16 cellular contexts compared by ENCODE assay signal in genomic region chr20:23152902-23153301, GRCh38.
DNase-seq lines count a peak whose midpoint lies in the region; ATAC-seq, FAIRE-seq and TF ChIP-seq lines count a peak whose summit lies in the region.
"Had no signal": no experiment of that assay in that cellular context is flagged by ENCODE, and none has a peak within 500 bp of the region (broad histone marks: within the 10 kb centered on the region; RNA-seq: fewer than 3 reads in every experiment).

No MANE protein-coding gene starts in this region.

- no peaks in the 10 kb centered on the region for H3K27me3 Mint-ChIP-seq in astrocyte (ENCODE audit: low read depth, unreplicated experiment)
- H3K27me3 Mint-ChIP-seq: activated CD4-positive, alpha-beta T cell treated with anti-CD3 and anti-CD28 coated beads, Interleukin-2, amount 10 ng/mL, durations not matched to agents 7 days and 5 days had no signal

- H3K27me3 ChIP-seq in HCT116 (ENCODE audit: insufficient read depth, low read length) (no peaks in the 10 kb centered on the region), astrocyte (ENCODE audit: insufficient read depth, low read length) (no peaks in the 10 kb centered on the region), mesenchymal stem cell (ENCODE audit: control insufficient read depth in 1 of 2, insufficient read depth in 1 of 2, low read length in 2 of 2) (no peaks in the 10 kb centered on the region), upper lobe of left lung (no peaks in the 10 kb centered on the region)

- no peak overlapping the region for H3K14ac ChIP-seq in mesenchymal stem cell (ENCODE audit: low read length in 2 of 2)

- H3K9ac ChIP-seq in HCT116 (ENCODE audit: low read length) (no peak overlapping the region), astrocyte (ENCODE audit: low read length) (peak overlapping the region; percentile 4), mesenchymal stem cell (ENCODE audit: low read length) (peak overlapping the region; percentile 69)

- H3K36me3 Mint-ChIP-seq in astrocyte (ENCODE audit: low read depth, unreplicated experiment): no peaks in the 10 kb centered on the region

- H3K36me3 ChIP-seq in HCT116 (ENCODE audit: control insufficient read depth in 1 of 2, insufficient read depth in 2 of 2, low read length in 2 of 2) (no peaks in the 10 kb centered on the region), astrocyte (ENCODE audit: insufficient read depth, low read length) (no peaks in the 10 kb centered on the region), mesenchymal stem cell (ENCODE audit: control insufficient read depth in 1 of 2, insufficient read depth in 2 of 2, low read depth in 1 of 2, low read length in 2 of 2) (no peaks in the 10 kb centered on the region), upper lobe of left lung (no peaks in the 10 kb centered on the region)

- 100% methylated on average over 2 of the region's 3 CpGs for WGBS in mesenchymal stem cell
- WGBS in upper lobe of left lung, 2 donors: 88 to 92% methylated on average over 3 of the region's 3 CpGs

- H3K79me1 ChIP-seq in mesenchymal stem cell (replicated peaks; ENCODE audit: low read length, poor library complexity, severe bottlenecking): no peaks in the 10 kb centered on the region

- no peak overlapping the region for H2AK5ac ChIP-seq in mesenchymal stem cell (ENCODE audit: low read length, severe bottlenecking)

- no peak for TF ChIP-seq RAD21 in HCT116 (IDR thresholded peaks at IDR 0.05; ENCODE audit: low read depth)

- no peak overlapping the region for H3K4me3 ChIP-seq in HCT116 (replicated peaks in 1 of 2; ENCODE audit: low read depth in 1 of 2, low read length in 2 of 2)
- H3K4me3 ChIP-seq in astrocyte (ENCODE audit: insufficient read depth, low read depth, low read length): no peak overlapping the region
- no peak overlapping the region for H3K4me3 ChIP-seq in mesenchymal stem cell (ENCODE audit: insufficient read depth in 1 of 2, low read depth in 1 of 2, low read length in 2 of 2)
- H3K4me3 ChIP-seq in upper lobe of left lung: no peak overlapping the region

- intact Hi-C loops in HCT116 (cut with micrococcal nuclease): loop anchor here (10.0 kb wide), 1 partner anchor 778 kb away; no protein-coding TSS in a partner anchor

- TF ChIP-seq EP300 in upper lobe of left lung (IDR thresholded peaks at IDR 0.05): no peak

- no peak overlapping the region for H3K27ac Mint-ChIP-seq in astrocyte (ENCODE audit: unreplicated experiment)
- H3K27ac Mint-ChIP-seq: activated CD4-positive, alpha-beta T cell treated with anti-CD3 and anti-CD28 coated beads, Interleukin-2, amount 10 ng/mL, durations not matched to agents 7 days and 5 days; B cell had no signal

- H2BK12ac ChIP-seq in mesenchymal stem cell (ENCODE audit: low read length in 2 of 2): no peak overlapping the region

- H3K79me2 ChIP-seq in HCT116 (ENCODE audit: insufficient read depth, low read length) (no peaks in the 10 kb centered on the region), astrocyte (ENCODE audit: insufficient read depth, low read length) (no peaks in the 10 kb centered on the region)

- ATAC-seq in HCT116: no peak
- no peak for ATAC-seq in upper lobe of left lung (ENCODE audit: low FRiP score in 2 of 2)

- H3K4me3 Mint-ChIP-seq in astrocyte (ENCODE audit: unreplicated experiment): no peak overlapping the region
- H3K4me3 Mint-ChIP-seq: activated CD4-positive, alpha-beta T cell treated with anti-CD3 and anti-CD28 coated beads, Interleukin-2, amount 10 ng/mL, durations not matched to agents 7 days and 5 days; B cell had no signal

- H3K4me1 ChIP-seq in HCT116 (ENCODE audit: control insufficient read depth in 1 of 2, insufficient read depth in 2 of 2, low read length in 2 of 2) (peaks cover 23 to 79% of the 10 kb centered on the region in 2 experiments), astrocyte (ENCODE audit: insufficient read depth, low read length) (peaks cover 39% of the 10 kb centered on the region), mesenchymal stem cell (ENCODE audit: control insufficient read depth, insufficient read depth, low read depth, low read length) (peaks cover 28% of the 10 kb centered on the region), upper lobe of left lung (peaks cover 38 to 63% (median 51%) of the 10 kb centered on the region in 4 donors)

- POLR2A ChIA-PET in HCT116 (lab: Charles Lee) (interaction anchor here (0.5 kb wide), 1 partner anchor 1850 kb away, joined by 3 read pairs; the partner anchor contains the start of gene XRN2), RWPE1 (lab: Yijun Ruan, JAX; ENCODE audit: low non-redundant PET) (no interaction called here)

- peaks cover 2% of the 10 kb centered on the region for H3K9me3 Mint-ChIP-seq in astrocyte (ENCODE audit: unreplicated experiment)
- H3K9me3 Mint-ChIP-seq: activated CD4-positive, alpha-beta T cell treated with anti-CD3 and anti-CD28 coated beads, Interleukin-2, amount 10 ng/mL, durations not matched to agents 7 days and 5 days had no signal

- peak overlapping the region; percentile 20 for H2AFZ ChIP-seq in HCT116 (ENCODE audit: low read depth, low read length, poor library complexity, severe bottlenecking)
- no peak overlapping the region for H2AFZ ChIP-seq in astrocyte (ENCODE audit: low read depth, low read length)
- H2AFZ ChIP-seq in mesenchymal stem cell (ENCODE audit: low read depth, low read length): no peak overlapping the region

- no peak overlapping the region for H3K18ac ChIP-seq in mesenchymal stem cell (ENCODE audit: low read depth in 1 of 2, low read length in 2 of 2)

- no peak overlapping the region for H3K27ac ChIP-seq in HCT116 (ENCODE audit: low read depth, low read length)
- peak overlapping the region; percentile 60 for H3K27ac ChIP-seq in astrocyte (ENCODE audit: low read depth, low read length)
- H3K27ac ChIP-seq in mesenchymal stem cell (ENCODE audit: low read length, poor library complexity, severe bottlenecking): no peak overlapping the region
- peak overlapping the region; percentile 72 to 82 (median 79) for H3K27ac ChIP-seq in upper lobe of left lung
- no peak overlapping the region for H3K27ac ChIP-seq in RWPE1
- H3K27ac ChIP-seq in caudate nucleus (ENCODE audit: low read depth, low read length): no peak overlapping the region

- H3K9me2 ChIP-seq in HCT116 (ENCODE audit: insufficient read depth): no peaks in the 10 kb centered on the region

- H3K23ac ChIP-seq in mesenchymal stem cell (ENCODE audit: low read length in 2 of 2): no peak overlapping the region

- H2BK15ac ChIP-seq in mesenchymal stem cell (ENCODE audit: low read depth, poor library complexity, severe bottlenecking): no peak overlapping the region

- H3K9me3 ChIP-seq in HCT116 (ENCODE audit: control insufficient read depth in 1 of 2, insufficient read depth in 1 of 2, low read depth in 1 of 2, low read length in 2 of 2) (no peaks in the 10 kb centered on the region), astrocyte (ENCODE audit: insufficient read depth, low read depth, low read length) (no peaks in the 10 kb centered on the region), mesenchymal stem cell (ENCODE audit: control insufficient read depth, low read length) (no peaks in the 10 kb centered on the region), upper lobe of left lung (no peaks in the 10 kb centered on the region)

- no peak overlapping the region for H3K4ac ChIP-seq in mesenchymal stem cell (ENCODE audit: low read depth in 1 of 2, low read length in 2 of 2)

- no peak overlapping the region; the same call in 1 of the 2 replicates for H3K4me2 ChIP-seq in HCT116 (ENCODE audit: low read length)
- H3K4me2 ChIP-seq in astrocyte (ENCODE audit: low read length): no peak overlapping the region
- H3K4me2 ChIP-seq in mesenchymal stem cell (ENCODE audit: low read length, poor library complexity, severe bottlenecking): no peak overlapping the region

- TF ChIP-seq POLR2A in HCT116 (IDR thresholded peaks at IDR 0.05; ENCODE audit: borderline replicate concordance, extremely low read depth, insufficient read depth, insufficient read length) (no peak), upper lobe of left lung (IDR thresholded peaks at IDR 0.05) (no peak)

- RAD21 ChIA-PET in HCT116 (lab: Charles Lee; ENCODE audit: low non-redundant PET in 1 of 2, low total read pairs in 2 of 2, uncharacterized antibody in 2 of 2, unreplicated experiment in 2 of 2): no interaction called here

- H4K91ac ChIP-seq in mesenchymal stem cell (ENCODE audit: low read length): no peak overlapping the region

- peaks cover 22% of the 10 kb centered on the region for H3K4me1 Mint-ChIP-seq in astrocyte (ENCODE audit: low read depth, unreplicated experiment)

- H4K20me1 ChIP-seq in HCT116 (ENCODE audit: insufficient read depth) (no peaks in the 10 kb centered on the region), astrocyte (ENCODE audit: insufficient read depth, low read length) (no peaks in the 10 kb centered on the region)

- no TSS peak for BruUV-seq in HCT116 (replicated peaks; lab: Mats Ljungman, UMichigan)

- no peak overlapping the region for H2BK5ac ChIP-seq in mesenchymal stem cell (ENCODE audit: low read depth, low read length, poor library complexity, severe bottlenecking)

- no peak overlapping the region for H4K8ac ChIP-seq in mesenchymal stem cell (ENCODE audit: low read length)

- DNase-seq in HCT116 (ENCODE audit: low read depth, low spot score) (no peak), astrocyte (ENCODE audit: low read depth) (no peak), mesenchymal stem cell (no peak), upper lobe of left lung (no peak), RWPE1 (ENCODE audit: low spot score) (no peak), caudate nucleus (lab: John Stamatoyannopoulos, UW) (no peak), SHP77 (lab: John Stamatoyannopoulos, UW) (no peak)
- DNase-seq: activated CD4-positive, alpha-beta T cell treated with anti-CD3 and anti-CD28 coated beads, Interleukin-2, amount 10 ng/mL, durations not matched to agents 7 days and 5 days; activated effector memory CD4-positive, alpha-beta T cell treated with anti-CD3 and anti-CD28 coated beads, Interleukin-2, amount 50 U/mL, for 16 hours; amygdala; left colon; NCI-H345 had no signal

- TF ChIP-seq CTCF in HCT116 (IDR thresholded peaks at IDR 0.05 in 2 of 3, conservative IDR thresholded peaks at IDR 0.05 in 1 of 3; ENCODE audit: borderline replicate concordance in 1 of 3, insufficient read depth in 1 of 3, low read depth in 2 of 3, low read length in 2 of 3) (no peak), astrocyte (IDR thresholded peaks at IDR 0.05; ENCODE audit: insufficient read depth, low read depth, low read length) (no peak), upper lobe of left lung (IDR thresholded peaks at IDR 0.05) (no peak), RWPE1 (conservative IDR thresholded peaks at IDR 0.05; ENCODE audit: low read depth) (no peak)

- no peak for FAIRE-seq in astrocyte (lab: Jason Lieb, UNC)
- FAIRE-seq: D721Med, endometrium, GM19239 had no signal

- H2BK120ac ChIP-seq in mesenchymal stem cell (ENCODE audit: low read depth, low read length): no peak overlapping the region

- CTCF ChIA-PET in HCT116 (lab: Charles Lee) (interaction anchor here (1.6 kb wide), 1 partner anchor 48 kb away, joined by 3 read pairs; no protein-coding TSS in a partner anchor), RWPE1 (lab: Yijun Ruan, JAX) (interaction anchor here (0.7 kb wide), 1 partner anchor 36 kb away, joined by 3 read pairs; no protein-coding TSS in a partner anchor)

TF ChIP-seq in HCT116, 20 proteins besides CTCF, POLR2A, EP300 and RAD21 (continues in another document):
- no peak for TF ChIP-seq FOSL1 (IDR thresholded peaks at IDR 0.05; ENCODE audit: low read depth)
- TF ChIP-seq JUND (IDR thresholded peaks at IDR 0.05): no peak

Comparison
In these comparisons a context has a peak if more than half of its experiments do, and no peak if none do; other contexts are left out.
1. H3K27ac ChIP-seq: peak in astrocyte (single experiment) and upper lobe of left lung (4 of 4); none in HCT116 (single experiment), mesenchymal stem cell (single experiment), RWPE1 (single experiment) and caudate nucleus (single experiment).